ENCODE assay signal across 8 cellular contexts in genomic region chr1:176656257-176656995, GRCh38.
A peak's percentile ranks its signal among the peaks of the same experiment; 100 is the strongest.
DNase-seq lines count a peak whose midpoint lies in the region; ATAC-seq and TF ChIP-seq lines count a peak whose summit lies in the region.
"Had no signal": no experiment of that assay in that cellular context is flagged by ENCODE, and none has a peak within 500 bp of the region (broad histone marks: within the 10 kb centered on the region; RNA-seq: fewer than 3 reads in every experiment).

No MANE protein-coding gene starts in this region.

- peaks cover 0 to 6% of the 10 kb centered on the region in 2 donors for H3K4me1 ChIP-seq in uterus

- DNase-seq in MG63 (peak; percentile 78), dedifferentiated amniotic fluid mesenchymal stem cell (ENCODE audit: extremely low spot score) (peak; percentile 91), midbrain (lab: John Stamatoyannopoulos, UW) (peak; percentile 35), uterus (peak; percentile 12 to 25), NCI-H2227 treated with DMSO at 0.1 percent for 48 hours (lab: John Stamatoyannopoulos, UW) (no peak), HuH-7 (ENCODE audit: low spot score) (no peak)
- DNase-seq: NCI-H524 treated with DMSO at 0.1 percent for 48 hours had no signal

- H3K27ac ChIP-seq in uterus, result peak overlapping the region; percentile 68 to 79

- no peak for TF ChIP-seq POLR2A in uterus (IDR thresholded peaks at IDR 0.05)

- H3K27me3 ChIP-seq in MG63, result no peaks in the 10 kb centered on the region
- no peaks in the 10 kb centered on the region for H3K27me3 ChIP-seq in uterus

- H3K4me3 ChIP-seq in MG63 (no peak overlapping the region), uterus (no peak overlapping the region)

- intact Hi-C loops in uterus (cut with DNase I; ENCODE audit: low total_unique reads), result no loop called here

- H3K36me3 ChIP-seq in MG63 (no peaks in the 10 kb centered on the region), uterus (no peaks in the 10 kb centered on the region)

- H3K9me3 ChIP-seq in MG63 (no peaks in the 10 kb centered on the region), uterus (peaks cover 0 to 7% of the 10 kb centered on the region in 2 donors)

- no peak for ATAC-seq in HG03159 (IDR thresholded peaks at IDR 0.05; ENCODE audit: unreplicated experiment)

- no peak for TF ChIP-seq CTCF in uterus (IDR thresholded peaks at IDR 0.05)

Comparison
In these comparisons a context has a peak if more than half of its experiments do, and no peak if none do; other contexts are left out.
1. DNase-seq: peak in MG63 (single experiment), dedifferentiated amniotic fluid mesenchymal stem cell (single experiment), midbrain (single experiment) and uterus (2 of 2); none in NCI-H2227 treated with DMSO at 0.1 percent for 48 hours (single experiment) and HuH-7 (single experiment).